Comparison of ENCODE assay signal across 7 cellular contexts in the genomic region with DNA sequence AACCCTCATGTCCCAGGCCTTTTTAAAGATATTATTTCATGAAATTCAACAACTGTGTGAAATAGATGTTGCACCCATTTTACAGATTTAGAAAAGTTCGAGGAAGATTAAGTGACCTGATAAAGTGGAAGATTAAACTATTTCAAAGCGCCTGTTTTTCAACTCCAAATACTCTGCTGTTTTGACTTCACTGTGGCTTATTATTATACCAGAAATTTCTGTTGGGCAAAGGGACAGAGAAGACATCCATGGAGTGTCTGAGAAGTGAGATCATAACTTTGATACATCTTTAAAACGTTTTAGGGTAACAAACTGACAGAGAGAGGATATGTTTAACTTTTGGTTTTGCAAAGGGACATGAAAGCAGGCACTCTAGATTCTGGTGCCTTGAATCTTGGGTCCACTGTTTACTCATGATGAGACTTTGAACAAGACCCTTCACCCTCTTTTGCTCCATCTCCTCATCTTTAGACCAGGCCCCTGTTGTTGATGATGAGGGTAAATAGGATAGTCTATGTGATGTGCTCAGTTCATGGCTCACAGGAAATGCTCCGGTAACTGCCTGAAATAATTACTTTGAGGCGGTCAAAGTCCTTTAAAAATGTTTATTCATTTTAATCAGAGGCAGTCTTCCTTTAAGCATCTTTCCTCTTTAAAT.
"Had no signal": no experiment of that assay in that cellular context is flagged by ENCODE, and none has a peak within 500 bp of the region (broad histone marks: within the 10 kb centered on the region; RNA-seq: fewer than 3 reads in every experiment).

No MANE protein-coding gene starts in this region.

- H3K4me3 ChIP-seq: GM12878 had no signal

- ATAC-seq: GM12878 had no signal

- FAIRE-seq: G401.6, GM12878, GM12891, GM12892, GM18507 had no signal

- DNase-seq: GDM1, GF-D8 had no signal
